ENCODE assay signal across 19 cellular contexts in the genomic region with DNA sequence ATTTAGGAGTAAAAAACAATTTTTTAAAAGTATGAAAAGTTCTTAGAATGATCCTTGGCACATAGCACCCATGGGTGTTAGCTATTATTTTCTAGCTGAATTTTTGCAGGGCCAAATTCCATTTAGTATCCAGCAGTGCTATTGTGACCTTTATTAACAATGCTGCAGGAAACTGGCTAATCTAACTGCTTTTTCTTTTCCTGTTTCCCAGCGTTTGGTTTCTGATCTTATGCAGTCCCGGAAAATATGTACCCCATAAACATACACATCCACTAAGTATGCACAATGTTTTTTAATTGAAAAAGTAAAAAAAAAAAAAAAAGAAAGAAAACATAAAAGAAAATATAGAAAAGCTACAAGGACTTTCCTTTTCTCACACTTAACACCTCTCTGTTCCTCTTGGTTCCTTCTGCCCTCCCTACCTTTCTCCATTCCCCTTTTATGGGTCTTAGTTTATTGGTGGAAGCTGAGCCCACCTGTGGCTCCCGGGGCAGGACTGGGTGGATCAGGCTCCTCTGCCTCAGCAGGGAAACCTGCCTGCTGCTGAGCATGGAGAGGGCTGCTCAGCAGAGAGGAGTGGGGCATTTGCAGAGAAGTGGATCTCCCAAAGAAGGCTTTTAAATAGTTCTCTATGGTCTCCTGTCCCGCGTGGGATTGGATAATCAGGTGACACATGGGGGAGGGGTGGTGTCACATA. TPM values are rescaled to one million over a fixed set of nuclear protein-coding genes. Genes with fewer than 3 reads are reported as not detected.
DNase-seq lines count a peak whose midpoint lies in the region; FAIRE-seq and TF ChIP-seq lines count a peak whose summit lies in the region.
"Had no signal": no experiment of that assay in that cellular context is flagged by ENCODE, and none has a peak within 500 bp of the region (broad histone marks: within the 10 kb centered on the region; RNA-seq: fewer than 3 reads in every experiment).

No MANE protein-coding gene starts in this region.

- H3K27ac Mint-ChIP-seq in endothelial cell (ENCODE audit: unreplicated experiment): peak overlapping the region; percentile 87

- no peak overlapping the region for H4K8ac ChIP-seq in mesendoderm (ENCODE audit: low read depth, low read length)

- H2AK5ac ChIP-seq in mesendoderm (ENCODE audit: low read length): no peak overlapping the region

- no peaks in the 10 kb centered on the region for H3K9me3 ChIP-seq in HEK293 (ENCODE audit: control insufficient read depth, insufficient read depth, low read depth, low read length)
- H3K9me3 ChIP-seq: HAP-1 had no signal

- H3K36me3 Mint-ChIP-seq in endothelial cell (ENCODE audit: low read depth, unreplicated experiment): no peaks in the 10 kb centered on the region

- no CpG with 5 or more reads among the region's 5 CpGs for WGBS in mesendoderm (ENCODE audit: extremely low coverage, insufficient coverage, low lambda C conversion rate)
- 58 to 61% methylated on average over 5 of the region's 5 CpGs for whole genome bisulfite sequencing in lower leg skin, 2 donors

- no peak overlapping the region for H3K9ac ChIP-seq in mesendoderm (ENCODE audit: low read length)

- no peak overlapping the region for H3K4me2 ChIP-seq in mesendoderm (ENCODE audit: low read length)
- H3K4me2 ChIP-seq: PC-9 had no signal

- H3K27me3 Mint-ChIP-seq in endothelial cell (ENCODE audit: unreplicated experiment): no peaks in the 10 kb centered on the region

- intact Hi-C loops in lower leg skin (cut with DNase I; ENCODE audit: low total_unique reads): no loop called here

- TF ChIP-seq CTCF in HEK293 (tag by site-specific recombination; IDR thresholded peaks at IDR 0.05) (no peak), endothelial cell (IDR thresholded peaks at IDR 0.05; ENCODE audit: unreplicated experiment) (no peak), lower leg skin (IDR thresholded peaks at IDR 0.05) (no peak)

- POLR2A ChIA-PET in HEK293 (lab: Yijun Ruan, JAX): no interaction called here

- no peaks in the 10 kb centered on the region for H3K9me3 Mint-ChIP-seq in endothelial cell (ENCODE audit: unreplicated experiment)

- no peak overlapping the region for H3K4ac ChIP-seq in mesendoderm (ENCODE audit: low read depth, low read length)

- no peak overlapping the region for H2BK120ac ChIP-seq in mesendoderm (ENCODE audit: low read depth, low read length)

- H3K23ac ChIP-seq in mesendoderm (ENCODE audit: low read length): no peak overlapping the region

- H2BK15ac ChIP-seq in mesendoderm (replicated peaks; ENCODE audit: low read depth): no peak overlapping the region

- CTCF ChIA-PET in HEK293 (lab: Yijun Ruan, JAX): interaction anchor here (1.6 kb wide), 1 partner anchor 11 kb away, joined by 13 read pairs; the partner anchor contains the start of gene SLC16A14

- H3K4me1 Mint-ChIP-seq in endothelial cell (ENCODE audit: unreplicated experiment): peaks cover 31% of the 10 kb centered on the region

- no peaks in the 10 kb centered on the region for H3K79me1 ChIP-seq in mesendoderm (ENCODE audit: low read length)

- H3K4me3 Mint-ChIP-seq in endothelial cell (ENCODE audit: unreplicated experiment): no peak overlapping the region

- no peak overlapping the region for H3K56ac ChIP-seq in mesendoderm (ENCODE audit: low read length)

- H3K27me3 ChIP-seq in mesendoderm (ENCODE audit: insufficient read depth, low read length, poor library complexity): no peaks in the 10 kb centered on the region

- DNase-seq in ELF-1 (ENCODE audit: low read depth, low spot score) (peak; percentile 7), endothelial cell (ENCODE audit: low spot score) (peak; percentile 5), mesendoderm (peak; percentile 7), frontal cortex (ENCODE audit: low spot score in 2 of 2) (no peak), foreskin melanocyte (no peak), lower leg skin (ENCODE audit: low spot score in 2 of 2) (no peak)
- DNase-seq: ACHN, Kasumi-1, NCI-H1092 treated with DMSO at 0.1 percent for 48 hours, NCI-H146, NCI-H2081, NCI-H748 treated with DMSO at 0.1 percent for 48 hours, PC-9, SIG-M5 had no signal

- H4K5ac ChIP-seq in mesendoderm (ENCODE audit: low read length): no peak overlapping the region

- H3K27ac ChIP-seq in HEK293 (ENCODE audit: extremely low read depth, low read depth, low read length): no peak overlapping the region
- no peak overlapping the region for H3K27ac ChIP-seq in mesendoderm (ENCODE audit: low read depth, low read length)
- H3K27ac ChIP-seq: C4-2B, PC-9, RWPE1 had no signal

- H3K4me1 ChIP-seq in HEK293 (ENCODE audit: control insufficient read depth, insufficient read depth, low read length) (no peaks in the 10 kb centered on the region), mesendoderm (ENCODE audit: control insufficient read depth, low read depth, low read length) (no peaks in the 10 kb centered on the region)
- H3K4me1 ChIP-seq: HAP-1 had no signal

- H2BK5ac ChIP-seq in mesendoderm (ENCODE audit: low read length): no peak overlapping the region

- no peak for TF ChIP-seq POLR2A in lower leg skin (IDR thresholded peaks at IDR 0.05)

- H3K36me3 ChIP-seq in HEK293 (ENCODE audit: control insufficient read depth in 2 of 2, insufficient read depth in 1 of 2, low read length in 2 of 2) (no peaks in the 10 kb centered on the region), mesendoderm (ENCODE audit: control insufficient read depth, insufficient read depth, low read length) (no peaks in the 10 kb centered on the region)
- H3K36me3 ChIP-seq: HAP-1 had no signal

- no peak overlapping the region for H3K18ac ChIP-seq in mesendoderm (ENCODE audit: low read length)

- no peak for FAIRE-seq in frontal cortex (lab: Jason Lieb, UNC)
- FAIRE-seq: D721Med had no signal

- H3K79me2 ChIP-seq in mesendoderm (ENCODE audit: control insufficient read depth, insufficient read depth, low read length): no peaks in the 10 kb centered on the region

- H3K4me3 ChIP-seq in HEK293 (ENCODE audit: low read depth, low read length) (no peak overlapping the region), mesendoderm (ENCODE audit: low read length) (no peak overlapping the region), lower leg skin (ENCODE audit: low read depth, poor library complexity, severe bottlenecking) (no peak overlapping the region)
- H3K4me3 ChIP-seq: HAP-1, PC-9 had no signal

TF ChIP-seq in HEK293, 187 proteins besides CTCF, POLR2A, EP300 and RAD21:
- TF ChIP-seq ZIC2 (tag by site-specific recombination; IDR thresholded peaks at IDR 0.05): peak; percentile 87
- peak; percentile 83 for TF ChIP-seq SCRT2 (tag by site-specific recombination; IDR thresholded peaks at IDR 0.05)
- peak; percentile 51 for TF ChIP-seq PRDM10 (tag by site-specific recombination; IDR thresholded peaks at IDR 0.05)
- TF ChIP-seq ZNF629 (tag by site-specific recombination; IDR thresholded peaks at IDR 0.05): no peak
- TF ChIP-seq SCRT1 (tag by site-specific recombination; IDR thresholded peaks at IDR 0.05; ENCODE audit: borderline replicate concordance): peak; percentile 79

RNA-seq across cellular contexts. Expression of gene SLC16A14, which starts 9.3 kb away (rescaled TPM):
- total RNA-seq in endothelial cell (ENCODE audit: unreplicated experiment): 0.18 TPM
- polyA plus RNA-seq in mesendoderm (2013, experiment 1 of 2): 0.59 TPM
- polyA plus RNA-seq in mesendoderm (2013, experiment 2 of 2): 0.69 TPM
- total RNA-seq in frontal cortex: 62.0 TPM
- 1 to 10 TPM; 5.2 to 9.9 (median 7.9) TPM for total RNA-seq in lower leg skin

Comparison
In these comparisons a context has a peak if more than half of its experiments do, and no peak if none do; other contexts are left out.
1. DNase-seq: peak in ELF-1 (single experiment), endothelial cell (single experiment) and mesendoderm (single experiment); none in frontal cortex (0 of 2), foreskin melanocyte (single experiment) and lower leg skin (0 of 2).